ENCODE assay signal across 3 cellular contexts in genomic region chr6:145260491-145260890, GRCh38.
"Had no signal": no experiment of that assay in that cellular context is flagged by ENCODE, and none has a peak within 500 bp of the region (broad histone marks: within the 10 kb centered on the region; RNA-seq: fewer than 3 reads in every experiment).

No MANE protein-coding gene starts in this region.

- ATAC-seq: GM12878 had no signal

- H3K4me3 ChIP-seq: GM12878 had no signal

- DNase-seq: GDM1, GF-D8 had no signal
